ENCODE assay signal across 31 cellular contexts in the genomic region with DNA sequence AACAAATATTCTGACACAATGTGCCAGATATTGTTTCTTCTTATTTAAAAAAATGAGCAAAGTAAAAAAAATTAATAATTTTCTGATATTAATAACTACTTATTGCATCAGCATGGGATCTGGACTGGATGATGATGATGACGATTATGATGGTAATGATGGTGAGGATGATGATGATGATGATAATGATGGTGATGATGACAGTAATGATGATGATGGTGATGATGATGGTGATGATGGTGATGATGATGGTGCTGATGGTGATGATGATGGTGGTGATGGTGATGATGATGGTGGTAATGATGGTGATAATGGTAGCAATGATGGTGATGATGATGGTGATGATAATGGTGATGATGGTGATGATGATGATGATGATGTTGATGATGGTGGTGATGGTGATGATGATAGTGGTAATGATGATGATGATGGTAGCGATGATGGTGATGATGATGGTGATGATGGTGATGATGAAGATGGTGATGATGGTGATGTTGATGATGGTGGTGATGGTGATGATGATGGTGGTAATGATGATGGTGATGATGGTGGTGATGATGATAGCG.
"Had no signal": no experiment of that assay in that cellular context is flagged by ENCODE, and none has a peak within 500 bp of the region (broad histone marks: within the 10 kb centered on the region; RNA-seq: fewer than 3 reads in every experiment).

No MANE protein-coding gene starts in this region.

- H3K9me3 Mint-ChIP-seq: activated B cell treated with CpG ODN at 0.5 μM for 24 hours; activated CD8-positive, alpha-beta T cell treated with anti-CD3 and anti-CD28 coated beads for 36 hours; activated T-cell treated with anti-CD3 and anti-CD28 coated beads, Interleukin-2, amount 50 U/mL, for 4 hours; activated T-helper 17 cell treated with anti-CD3 and anti-CD28 coated beads, Interleukin-2, amount 50 U/mL, for 72 hours; endodermal cell; T-cell; T-helper 2 cell treated with Interferon-gamma antibody and Interleukin-4, amounts not matched to agents 5 μg/mL and 100 μg/mL, for 36 hours had no signal

- H3K9me3 ChIP-seq: body of pancreas, colonic mucosa, gastrocnemius medialis, heart left ventricle had no signal

- H3K36me3 Mint-ChIP-seq: activated naive CD8-positive, alpha-beta T cell; T-cell had no signal

- DNase-seq: activated B cell treated with CpG ODN at 0.5 μM for 24 hours; activated CD4-positive, alpha-beta T cell treated with anti-CD3 and anti-CD28 coated beads for 48 hours; activated CD4-positive, alpha-beta T cell treated with anti-CD3 and anti-CD28 coated beads, Interleukin-2, amount 50 U/mL, for 1 hour; activated CD4-positive, alpha-beta T cell treated with anti-CD3 and anti-CD28 coated beads, Interleukin-2, amount 50 U/mL, for 48 hours; activated CD8-positive, alpha-beta memory T cell treated with anti-CD3 and anti-CD28 coated beads for 24 hours; activated CD8-positive, alpha-beta T cell treated with anti-CD3 and anti-CD28 coated beads for 36 hours; activated effector memory CD4-positive, alpha-beta T cell treated with Interleukin-2 at 50 U/mL for 16 hours; activated gamma-delta T cell treated with Interleukin-2 at 50 U/mL for 16 hours; activated naive CD4-positive, alpha-beta T cell treated with anti-CD3 and anti-CD28 coated beads, Interleukin-2, amount 50 U/mL, for 16 hours; activated naive CD4-positive, alpha-beta T cell treated with Interleukin-2 at 50 U/mL for 16 hours; activated T-cell treated with anti-CD3 and anti-CD28 coated beads, Interleukin-2, amount 50 U/mL, for 4 hours; amniotic stem cell; anterior cingulate cortex; body of pancreas; central memory CD4-positive, alpha-beta T cell; cerebellar nuclear complex; colonic mucosa; effector CD8-positive, alpha-beta T cell; endodermal cell; foreskin keratinocyte; gastrocnemius medialis; glutamatergic neuron; heart left ventricle; T-cell; T-helper 17 cell; T1000; WERI-Rb-1 had no signal

- H3K4me3 Mint-ChIP-seq: activated B cell treated with CpG ODN at 0.5 μM for 24 hours; activated CD8-positive, alpha-beta T cell treated with anti-CD3 and anti-CD28 coated beads for 36 hours; activated naive CD8-positive, alpha-beta T cell; activated T-cell treated with anti-CD3 and anti-CD28 coated beads, Interleukin-2, amount 50 U/mL, for 4 hours; activated T-helper 17 cell treated with anti-CD3 and anti-CD28 coated beads, Interleukin-2, amount 50 U/mL, for 72 hours; endodermal cell; T-cell; T-helper 17 cell; T-helper 2 cell treated with Interferon-gamma antibody and Interleukin-4, amounts not matched to agents 5 μg/mL and 100 μg/mL, for 36 hours had no signal

- H3K27me3 Mint-ChIP-seq: activated B cell treated with CpG ODN at 0.5 μM for 24 hours; activated CD8-positive, alpha-beta T cell treated with anti-CD3 and anti-CD28 coated beads for 36 hours; activated naive CD8-positive, alpha-beta T cell; activated T-helper 17 cell treated with anti-CD3 and anti-CD28 coated beads, Interleukin-2, amount 50 U/mL, for 72 hours; T-cell; T-helper 17 cell had no signal

- H3K27me3 ChIP-seq: body of pancreas, cardiac muscle cell, colonic mucosa, foreskin keratinocyte, gastrocnemius medialis had no signal

- H3K36me3 ChIP-seq: cardiac muscle cell, colonic mucosa, gastrocnemius medialis, heart left ventricle had no signal

- H3K27ac ChIP-seq: body of pancreas, cardiac muscle cell, colonic mucosa, foreskin keratinocyte, gastrocnemius medialis, heart left ventricle, WERI-Rb-1 had no signal

- H3K4me1 Mint-ChIP-seq: activated B cell treated with CpG ODN at 0.5 μM for 24 hours; activated T-helper 17 cell treated with anti-CD3 and anti-CD28 coated beads, Interleukin-2, amount 50 U/mL, for 72 hours; T-cell; T-helper 17 cell had no signal

- H3K27ac Mint-ChIP-seq: activated B cell treated with CpG ODN at 0.5 μM for 24 hours; activated CD8-positive, alpha-beta T cell treated with anti-CD3 and anti-CD28 coated beads for 36 hours; activated naive CD8-positive, alpha-beta T cell; activated T-helper 17 cell treated with anti-CD3 and anti-CD28 coated beads, Interleukin-2, amount 50 U/mL, for 72 hours; endodermal cell; T-cell; T-helper 17 cell; T-helper 2 cell treated with Interferon-gamma antibody and Interleukin-4, amounts not matched to agents 5 μg/mL and 100 μg/mL, for 36 hours had no signal

- H3K4me3 ChIP-seq: body of pancreas, cardiac muscle cell, colonic mucosa, gastrocnemius medialis, heart left ventricle had no signal

- H3K4me1 ChIP-seq: colonic mucosa, foreskin keratinocyte, gastrocnemius medialis, heart left ventricle had no signal
